Comparison of ENCODE assay signal across 7 cellular contexts in genomic region chr15:99926531-99926930, GRCh38.
DNase-seq lines count a peak whose midpoint lies in the region; ATAC-seq and TF ChIP-seq lines count a peak whose summit lies in the region.
"Not testable (repeated sequence)": the region's sequence is repeated elsewhere in the genome, so short reads cannot be mapped to it uniquely, and the experiment has no call there.

No MANE protein-coding gene starts in this region.

- H3K27me3 Mint-ChIP-seq in Calu3 (ENCODE audit: unreplicated experiment) = peaks cover 48% of the 10 kb centered on the region

- ATAC-seq in upper lobe of left lung (ENCODE audit: low FRiP score in 2 of 2) = not testable (repeated sequence)

- DNase-seq in Calu3; coronary artery (ENCODE audit: low spot score); left ventricle myocardium inferior; sigmoid colon; upper lobe of left lung: not testable (repeated sequence)
- peak; percentile 48 for DNase-seq in activated T-cell treated with anti-CD3 and anti-CD28 coated beads, Interleukin-2, amount 50 U/mL, for 1 hour
- DNase-seq in activated gamma-delta T cell treated with Interleukin-2 at 50 U/mL for 16 hours = peak; percentile 37

- peak overlapping the region in 1 of 2 donors; percentile 87 for H3K27ac ChIP-seq in coronary artery
- H3K27ac ChIP-seq in left ventricle myocardium inferior (replicated peaks); sigmoid colon; upper lobe of left lung: not testable (repeated sequence)

- peak overlapping the region; percentile 64 for H3K4me3 Mint-ChIP-seq in Calu3 (ENCODE audit: low read depth, unreplicated experiment)

- H3K4me1 Mint-ChIP-seq in Calu3 (ENCODE audit: low read depth, unreplicated experiment) = not testable (repeated sequence)

- not testable (repeated sequence) for TF ChIP-seq EP300 in sigmoid colon (IDR thresholded peaks at IDR 0.05); upper lobe of left lung (IDR thresholded peaks at IDR 0.05)

- H3K36me3 Mint-ChIP-seq in Calu3 (ENCODE audit: insufficient read depth, unreplicated experiment) = peaks cover 13% of the 10 kb centered on the region

- H3K4me3 ChIP-seq in coronary artery (peak overlapping the region; percentile 79), left ventricle myocardium inferior (peak overlapping the region; percentile 63), sigmoid colon (peak overlapping the region in 3 of 4 donors; percentile 33 to 46 (median 40)), upper lobe of left lung (peak overlapping the region in 3 of 4 donors; percentile 40 to 52 (median 51))

- not testable (repeated sequence) for H3K27me3 ChIP-seq in left ventricle myocardium inferior (ENCODE audit: low read depth); sigmoid colon; upper lobe of left lung

- H3K36me3 ChIP-seq in left ventricle myocardium inferior, sigmoid colon, upper lobe of left lung: not testable (repeated sequence)

- not testable (repeated sequence) for H3K9me3 Mint-ChIP-seq in Calu3 (ENCODE audit: low read depth, unreplicated experiment)

- not testable (repeated sequence) for BruUV-seq in Calu3 (replicated peaks; lab: Mats Ljungman, UMichigan)

- TF ChIP-seq POLR2A in sigmoid colon (IDR thresholded peaks at IDR 0.05); upper lobe of left lung (IDR thresholded peaks at IDR 0.05): not testable (repeated sequence)

- not testable (repeated sequence) for TF ChIP-seq CTCF in Calu3 (IDR thresholded peaks at IDR 0.05; ENCODE audit: unreplicated experiment); coronary artery (IDR thresholded peaks at IDR 0.05); left ventricle myocardium inferior (IDR thresholded peaks at IDR 0.05; ENCODE audit: borderline replicate concordance); sigmoid colon (IDR thresholded peaks at IDR 0.05); upper lobe of left lung (IDR thresholded peaks at IDR 0.05)

- intact Hi-C loops in Calu3 (cut with micrococcal nuclease; ENCODE audit: unreplicated experiment) (loop anchor here (5.0 to 10.0 kb wide), 3 partner anchors 456 to 652 kb away; no protein-coding TSS in a partner anchor), sigmoid colon (cut with DNase I) (loop anchor here (5.0 to 10.0 kb wide), 4 partner anchors 112 to 678 kb away; partner anchors contain the start of genes ASB7 and LINS1)
- intact Hi-C loops in left ventricle myocardium inferior (cut with micrococcal nuclease) = not testable (repeated sequence)

- H3K27ac Mint-ChIP-seq in Calu3 (ENCODE audit: unreplicated experiment) = not testable (repeated sequence)

- not testable (repeated sequence) for H3K9me3 ChIP-seq in left ventricle myocardium inferior (replicated peaks); sigmoid colon; upper lobe of left lung

- H3K4me1 ChIP-seq in left ventricle myocardium inferior (peaks cover 12% of the 10 kb centered on the region), sigmoid colon (peaks cover 0 to 11% (median 6%) of the 10 kb centered on the region in 4 donors), upper lobe of left lung (peaks cover 7 to 16% (median 12%) of the 10 kb centered on the region in 4 donors)

- 0% methylated on average over 2 of the region's 48 CpGs; no CpG with 5 or more reads in 1 of the 2 donors for WGBS in sigmoid colon, 2 donors
- WGBS in upper lobe of left lung, 2 donors = no CpG with 5 or more reads among the region's 48 CpGs

- CTCF ChIA-PET in Calu3 (lab: Charles Lee) = not testable (repeated sequence)
